ENCODE assay signal across 17 cellular contexts in the genomic region with DNA sequence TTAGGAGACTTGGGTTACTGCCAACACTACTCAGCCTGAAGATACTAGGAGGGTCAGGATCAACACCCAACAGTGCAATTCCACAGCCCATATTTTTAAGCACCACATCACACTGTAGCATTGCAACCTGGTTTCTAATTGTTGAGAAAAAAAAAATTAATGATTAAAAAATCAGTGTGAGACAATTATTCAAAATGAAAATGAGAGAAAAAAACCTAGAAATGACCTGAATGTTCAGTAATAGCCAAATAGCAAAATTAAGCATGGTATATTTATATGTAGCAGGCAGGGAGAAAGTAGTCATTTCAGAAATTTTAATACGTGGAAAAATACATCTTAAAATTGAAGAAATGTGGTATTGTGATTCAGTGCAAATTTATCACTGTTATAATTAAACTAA.
DNase-seq lines count a peak whose midpoint lies in the region; ATAC-seq, FAIRE-seq and TF ChIP-seq lines count a peak whose summit lies in the region.
"Had no signal": no experiment of that assay in that cellular context is flagged by ENCODE, and none has a peak within 500 bp of the region (broad histone marks: within the 10 kb centered on the region; RNA-seq: fewer than 3 reads in every experiment).

No MANE protein-coding gene starts in this region.

- peak; percentile 47 for FAIRE-seq in GM19239 (lab: Jason Lieb, UNC)
- FAIRE-seq: GM12891 had no signal

- TF ChIP-seq CTCF in coronary artery (IDR thresholded peaks at IDR 0.05): no peak

- ATAC-seq in GM21529 (IDR thresholded peaks at IDR 0.05; ENCODE audit: unreplicated experiment): no peak

- H3K9me3 ChIP-seq in effector memory CD4-positive, alpha-beta T cell (ENCODE audit: control insufficient read depth, low read length): no peaks in the 10 kb centered on the region

- H3K4me1 ChIP-seq in effector memory CD4-positive, alpha-beta T cell (ENCODE audit: control insufficient read depth, insufficient read depth, low read length, poor library complexity, severe bottlenecking): peaks cover 6% of the 10 kb centered on the region

- no peaks in the 10 kb centered on the region for H3K36me3 ChIP-seq in effector memory CD4-positive, alpha-beta T cell (ENCODE audit: control insufficient read depth, insufficient read depth, low read length)
- H3K36me3 ChIP-seq: BLaER1 had no signal

- H3K4me3 ChIP-seq in coronary artery: no peak overlapping the region
- H3K4me3 ChIP-seq in effector memory CD4-positive, alpha-beta T cell (ENCODE audit: insufficient read depth, low read depth, low read length, poor library complexity, severe bottlenecking): no peak overlapping the region
- H3K4me3 ChIP-seq: BLaER1 had no signal

- no peak overlapping the region for H3K27ac ChIP-seq in coronary artery
- no peak overlapping the region for H3K27ac ChIP-seq in effector memory CD4-positive, alpha-beta T cell (ENCODE audit: insufficient read depth, low read length, poor library complexity, severe bottlenecking)
- H3K27ac ChIP-seq: 22Rv1, BLaER1 had no signal

- peak; percentile 7 for DNase-seq in DMS 273 (lab: John Stamatoyannopoulos, UW; ENCODE audit: unreplicated experiment)
- DNase-seq in DMS 273 treated with DMSO at 0.1 percent for 48 hours (lab: John Stamatoyannopoulos, UW): no peak
- no peak for DNase-seq in GM19239 (ENCODE audit: insufficient read length, low spot score)
- DNase-seq in NCI-H69 (lab: John Stamatoyannopoulos, UW): peak; percentile 1
- DNase-seq in coronary artery (ENCODE audit: low spot score): no peak
- no peak for DNase-seq in effector memory CD4-positive, alpha-beta T cell
- DNase-seq: AML-193; Caco-2; CD8-positive, alpha-beta memory T cell; GOT3; H9; Kasumi-1; KBM-7 had no signal

- H3K27me3 ChIP-seq in effector memory CD4-positive, alpha-beta T cell (replicated peaks; ENCODE audit: control insufficient read depth, insufficient read depth, low read length, poor library complexity, severe bottlenecking): no peaks in the 10 kb centered on the region
- H3K27me3 ChIP-seq: BLaER1 had no signal

Comparison
In these comparisons a context has a peak if more than half of its experiments do, and no peak if none do; other contexts are left out.
1. DNase-seq: peak in DMS 273 (single experiment) and NCI-H69 (single experiment); none in DMS 273 treated with DMSO at 0.1 percent for 48 hours (single experiment), GM19239 (single experiment), coronary artery (single experiment) and effector memory CD4-positive, alpha-beta T cell (0 of 3).